11 cellular contexts compared by ENCODE assay signal in genomic region chr7:120989571-120990220, GRCh38. TPM values are rescaled to one million over a fixed set of nuclear protein-coding genes. Genes with fewer than 3 reads are reported as not detected.
A peak's percentile ranks its signal among the peaks of the same experiment; 100 is the strongest.
DNase-seq lines count a peak whose midpoint lies in the region; ATAC-seq and TF ChIP-seq lines count a peak whose summit lies in the region.
"Had no signal": no experiment of that assay in that cellular context is flagged by ENCODE, and none has a peak within 500 bp of the region (broad histone marks: within the 10 kb centered on the region; RNA-seq: fewer than 3 reads in every experiment).

No MANE protein-coding gene starts in this region.

- no peaks in the 10 kb centered on the region for H3K36me3 Mint-ChIP-seq in mesothelial cell of epicardium
- H3K36me3 Mint-ChIP-seq: IgD-negative memory B cell had no signal

- no peak for ATAC-seq in thoracic aorta (ENCODE audit: insufficient number of reproducible peaks, low FRiP score, low read depth)
- ATAC-seq in GM19463 (IDR thresholded peaks at IDR 0.05; ENCODE audit: unreplicated experiment): no peak
- no peak for ATAC-seq in GM18873 (IDR thresholded peaks at IDR 0.05; ENCODE audit: low FRiP score, unreplicated experiment)

- H3K9me3 Mint-ChIP-seq in mesothelial cell of epicardium: no peaks in the 10 kb centered on the region
- H3K9me3 Mint-ChIP-seq: IgD-negative memory B cell had no signal

- TF ChIP-seq CTCF in mesothelial cell of epicardium (IDR thresholded peaks at IDR 0.05; ENCODE audit: unreplicated experiment) (no peak), thoracic aorta (IDR thresholded peaks at IDR 0.05) (no peak)

- H3K27me3 ChIP-seq in duodenal mucosa (ENCODE audit: control insufficient read depth in 1 of 2, insufficient read depth in 2 of 2, low read length in 2 of 2) (peaks cover 4 to 8% of the 10 kb centered on the region in 2 donors), thoracic aorta (replicated peaks; ENCODE audit: insufficient read depth) (no peaks in the 10 kb centered on the region)

- H3K4me1 ChIP-seq in duodenal mucosa (ENCODE audit: control insufficient read depth in 1 of 2, insufficient read depth in 2 of 2, low read length in 2 of 2) (peaks cover 10 to 16% of the 10 kb centered on the region in 2 donors), thoracic aorta (ENCODE audit: control insufficient read depth in 1 of 2, low read depth in 2 of 2) (peaks cover 13 to 28% of the 10 kb centered on the region in 2 donors)

- DNase-seq in M059J (ENCODE audit: low read depth) (peak; percentile 52), mesothelial cell of epicardium (ENCODE audit: low spot score in 2 of 2, unreplicated experiment in 2 of 2) (no peak), thoracic aorta (ENCODE audit: low spot score) (no peak), NCI-H2196 (lab: John Stamatoyannopoulos, UW; ENCODE audit: unreplicated experiment) (no peak)
- DNase-seq in stimulated activated CD8-positive, alpha-beta memory T cell treated with anti-CD3 and anti-CD28 coated beads, Interleukin-4, amount 100 ng/mL, for 48 hours: no peak
- DNase-seq: activated CD8-positive, alpha-beta memory T cell treated with anti-CD3 and anti-CD28 coated beads, Interleukin-2, amount 50 U/mL, for 48 hours had no signal

- H3K4me1 Mint-ChIP-seq in mesothelial cell of epicardium: peaks cover 47% of the 10 kb centered on the region

- peak overlapping the region; percentile 68 to 74 for H3K4me3 ChIP-seq in duodenal mucosa (ENCODE audit: low read depth in 1 of 2, low read length in 2 of 2)
- peak overlapping the region; percentile 77 for H3K4me3 ChIP-seq in thoracic aorta
- H3K4me3 ChIP-seq: HAP-1 had no signal

- H3K9me3 ChIP-seq in duodenal mucosa (ENCODE audit: control insufficient read depth in 1 of 2, low read length in 2 of 2) (no peaks in the 10 kb centered on the region), thoracic aorta (no peaks in the 10 kb centered on the region)
- H3K9me3 ChIP-seq: HAP-1 had no signal

- peaks cover 33% of the 10 kb centered on the region for H3K27me3 Mint-ChIP-seq in mesothelial cell of epicardium (ENCODE audit: low read depth)

- peak overlapping the region; percentile 63 to 79 for H3K9ac ChIP-seq in duodenal mucosa (ENCODE audit: low read depth in 1 of 2, low read length in 2 of 2)

- H3K27ac ChIP-seq in duodenal mucosa (ENCODE audit: low read depth, low read length): peak overlapping the region; percentile 86
- H3K27ac ChIP-seq in thoracic aorta: peak overlapping the region; percentile 83 to 85

- peak overlapping the region; percentile 91 for H3K27ac Mint-ChIP-seq in mesothelial cell of epicardium

- H3K36me3 ChIP-seq in duodenal mucosa (ENCODE audit: control insufficient read depth in 1 of 2, insufficient read depth in 2 of 2, low read length in 2 of 2) (no peaks in the 10 kb centered on the region), thoracic aorta (no peaks in the 10 kb centered on the region)
- H3K36me3 ChIP-seq: HAP-1 had no signal

- H3K4me3 Mint-ChIP-seq in mesothelial cell of epicardium: peak overlapping the region; percentile 78

RNA-seq across cellular contexts. Expression of gene CPED1, which starts 1.2 kb away (rescaled TPM):
- 14.9 and 15.8 TPM in 2 replicates for total RNA-seq in M059J (2014; rRNA removed; shearing (Covaris generic))
- total RNA-seq in mesothelial cell of epicardium (23.9 to 26.4 TPM (median 25.6 TPM) in 3 replicates), thoracic aorta (100 to 1,000 TPM in 1 of 2 donors, 10 to 100 TPM in 1; 77.4 to 126 TPM)

RNA-seq across cellular contexts. Expression of gene ING3, which starts 39.1 kb away (rescaled TPM):
- total RNA-seq in M059J (2014; rRNA removed; shearing (Covaris generic)): 18.8 and 20.6 TPM in 2 replicates
- total RNA-seq in mesothelial cell of epicardium (19.2 to 22.7 TPM (median 20.2 TPM) in 3 replicates), thoracic aorta (10 to 100 TPM; 12.3 to 21.2 TPM)
